In genomic region chr5:74954919-74955318, GRCh38 we compare ENCODE assay signal across 14 cellular contexts.
DNase-seq lines count a peak whose midpoint lies in the region; TF ChIP-seq lines count a peak whose summit lies in the region.
"Had no signal": no experiment of that assay in that cellular context is flagged by ENCODE, and none has a peak within 500 bp of the region (broad histone marks: within the 10 kb centered on the region; RNA-seq: fewer than 3 reads in every experiment).

No MANE protein-coding gene starts in this region.

- H3K36me3 ChIP-seq in WERI-Rb-1 = no peaks in the 10 kb centered on the region
- H3K36me3 ChIP-seq: BLaER1 treated with 17β-estradiol and CSF1 and Interleukin-3, amounts not matched to agents 10 nM and 100 nM had no signal

- TF ChIP-seq CTCF in fibroblast of villous mesenchyme (IDR thresholded peaks at IDR 0.05; ENCODE audit: insufficient read depth, low read depth, low read length) (no peak), retinal pigment epithelial cell (conservative IDR thresholded peaks at IDR 0.05; ENCODE audit: low read depth, low read length) (no peak), WERI-Rb-1 (IDR thresholded peaks at IDR 0.05; ENCODE audit: low read depth, low read length) (no peak)

- DNase-seq in EL = peak; percentile 81
- DNase-seq in amniotic epithelial cell (ENCODE audit: low read depth) = peak; percentile 87
- peak; percentile 45 for DNase-seq in fibroblast of villous mesenchyme (ENCODE audit: low read depth)
- peak; percentile 28 for DNase-seq in retinal pigment epithelial cell (ENCODE audit: low read depth)
- DNase-seq in NCI-H187 treated with DMSO at 0.1 percent for 48 hours (lab: John Stamatoyannopoulos, UW) = no peak
- no peak for DNase-seq in OCI-M2 (lab: John Stamatoyannopoulos, UW; ENCODE audit: unreplicated experiment)
- DNase-seq in WERI-Rb-1 = no peak
- DNase-seq in HUDEP-2 (lab: John Stamatoyannopoulos, UW; ENCODE audit: unreplicated experiment in 76 of 76) = no peak
- DNase-seq: activated CD4-positive, alpha-beta T cell treated with anti-CD3 and anti-CD28 coated beads, Interleukin-2, amount 50 U/mL, for 1 hour; activated T-cell treated with anti-CD3 and anti-CD28 coated beads, Interleukin-2, amount 50 U/mL, for 1 hour; erythroblast had no signal

- no peaks in the 10 kb centered on the region for H3K27me3 ChIP-seq in WERI-Rb-1 (ENCODE audit: insufficient read depth, low read depth, severe bottlenecking)
- H3K27me3 ChIP-seq: BLaER1 treated with 17β-estradiol and CSF1 and Interleukin-3, amounts not matched to agents 10 nM and 100 nM had no signal

- H3K4me3 ChIP-seq in fibroblast of villous mesenchyme (ENCODE audit: low read depth, low read length) = no peak overlapping the region
- no peak overlapping the region for H3K4me3 ChIP-seq in retinal pigment epithelial cell (ENCODE audit: low read length)
- H3K4me3 ChIP-seq in WERI-Rb-1 (ENCODE audit: low read depth, low read length) = no peak overlapping the region
- H3K4me3 ChIP-seq: BLaER1 treated with 17β-estradiol and CSF1 and Interleukin-3, amounts not matched to agents 10 nM and 100 nM; lung; skin epidermis had no signal

- H3K9me3 ChIP-seq in WERI-Rb-1 (ENCODE audit: severe bottlenecking) = no peaks in the 10 kb centered on the region
- H3K9me3 ChIP-seq: BLaER1 treated with 17β-estradiol and CSF1 and Interleukin-3, amounts not matched to agents 10 nM and 100 nM had no signal

- no peak overlapping the region for H3K27ac ChIP-seq in WERI-Rb-1
- H3K27ac ChIP-seq: BLaER1 treated with 17β-estradiol and CSF1 and Interleukin-3, amounts not matched to agents 10 nM and 100 nM; skin epidermis had no signal

Comparison
In these comparisons a context has a peak if more than half of its experiments do, and no peak if none do; other contexts are left out.
1. DNase-seq: peak in EL (single experiment), amniotic epithelial cell (single experiment), fibroblast of villous mesenchyme (single experiment) and retinal pigment epithelial cell (single experiment); none in NCI-H187 treated with DMSO at 0.1 percent for 48 hours (single experiment), OCI-M2 (single experiment), WERI-Rb-1 (single experiment) and HUDEP-2 (0 of 76).